1 cellular context compared by ENCODE assay signal in genomic region chr11:64893194-64894069, GRCh38.
TF ChIP-seq lines count a peak whose summit lies in the region.

No MANE protein-coding gene starts in this region.

TF ChIP-seq in H1, 55 proteins besides CTCF, POLR2A, EP300 and RAD21:
- TF ChIP-seq CBX5 (IDR thresholded peaks at IDR 0.05; ENCODE audit: low read depth, low read length) (no peak), KDM5A (IDR thresholded peaks at IDR 0.05; ENCODE audit: low read length) (no peak), USF2 (IDR thresholded peaks at IDR 0.05; ENCODE audit: low read length) (no peak), SUZ12 (IDR thresholded peaks at IDR 0.05; ENCODE audit: low read length) (no peak), TCF12 (IDR thresholded peaks at IDR 0.05; ENCODE audit: low read depth, low read length) (no peak), SIRT6 (IDR thresholded peaks at IDR 0.05; ENCODE audit: low read length) (no peak)
